8 cellular contexts compared by ENCODE assay signal in genomic region chr11:119422505-119423416, GRCh38. TPM values are rescaled to one million over a fixed set of nuclear protein-coding genes. Genes with fewer than 3 reads are reported as not detected.
A peak's percentile ranks its signal among the peaks of the same experiment; 100 is the strongest.
DNase-seq lines count a peak whose midpoint lies in the region; TF ChIP-seq lines count a peak whose summit lies in the region.

TSS of gene THY1 (minus strand) at chr11:119423172. CDS start at chr11:119420905, 2,267 bp downstream.

- no peaks in the 10 kb centered on the region for H3K9me3 ChIP-seq in smooth muscle cell (replicated peaks; ENCODE audit: low read depth)

- H3K4me1 ChIP-seq in smooth muscle cell (ENCODE audit: low read depth), result peaks cover 12% of the 10 kb centered on the region

- peak; percentile 16 for DNase-seq in stimulated activated CD4-positive, alpha-beta T cell treated with anti-CD3 and anti-CD28 coated beads, Interleukin-15, amount 100 ng/mL, for 24 hours
- DNase-seq in stimulated activated CD4-positive, alpha-beta T cell treated with anti-CD3 and anti-CD28 coated beads, Interleukin-4, amount 100 ng/mL, for 1 hour, result no peak
- DNase-seq in amniotic stem cell (lab: John Stamatoyannopoulos, UW) (peak; percentile 56), iPS-NIHi11 (ENCODE audit: low spot score) (peak; percentile 95), smooth muscle cell (lab: John Stamatoyannopoulos, UW; ENCODE audit: unreplicated experiment) (no peak), NCI-H345 treated with DMSO at 0.1 percent for 48 hours (lab: John Stamatoyannopoulos, UW; ENCODE audit: unreplicated experiment) (no peak), GM10248 (ENCODE audit: extremely low spot score) (no peak), GM10266 (ENCODE audit: extremely low spot score) (no peak)

- no peaks in the 10 kb centered on the region for H3K27me3 ChIP-seq in smooth muscle cell (ENCODE audit: low read depth)

- H3K9ac ChIP-seq in smooth muscle cell (ENCODE audit: low read depth), result peak within 1 kb of the TSS; percentile 68

- H3K4me3 ChIP-seq in smooth muscle cell, result peak within 1 kb of the TSS; percentile 54

- POLR2A ChIA-PET in GM10248 (lab: Yijun Ruan, JAX), result no interaction called here

- WGBS in smooth muscle cell (ENCODE audit: low lambda C conversion rate), result 1% methylated on average over 41 of the region's 60 CpGs

- H3K36me3 ChIP-seq in smooth muscle cell (ENCODE audit: low read depth), result no peaks in the 10 kb centered on the region

- H3K4me2 ChIP-seq in smooth muscle cell, result peak within 1 kb of the TSS; percentile 98

- CTCF ChIA-PET in GM10248 (lab: Yijun Ruan, JAX), result interaction anchor here (1.2 to 1.4 kb wide), 2 partner anchors 13 to 52 kb away, joined by 3 read pairs; no protein-coding TSS in a partner anchor

- TF ChIP-seq CTCF in smooth muscle cell (IDR thresholded peaks at IDR 0.05; ENCODE audit: borderline replicate concordance, insufficient read depth, poor library complexity, severe bottlenecking) (no peak), GM10248 (IDR thresholded peaks at IDR 0.05; ENCODE audit: control extremely low read depth, extremely low read depth, low read depth, missing control alignments) (no peak), GM10266 (IDR thresholded peaks at IDR 0.05; ENCODE audit: control insufficient read depth, insufficient read depth, low read depth, missing control alignments) (no peak)

- H2AFZ ChIP-seq in smooth muscle cell (ENCODE audit: low read depth), result peak within 1 kb of the TSS; percentile 53

- peaks cover 5% of the 10 kb centered on the region for H3F3A ChIP-seq in smooth muscle cell (ENCODE audit: low read depth)

- H3K79me2 ChIP-seq in smooth muscle cell (ENCODE audit: low read depth), result peaks cover 29% of the 10 kb centered on the region

- H4K20me1 ChIP-seq in smooth muscle cell (ENCODE audit: low read depth), result peaks cover 30% of the 10 kb centered on the region

- peak within 1 kb of the TSS; percentile 29 for H3K27ac ChIP-seq in smooth muscle cell (ENCODE audit: low read depth)

RNA-seq across cellular contexts. Expression of gene THY1, which starts in this region (rescaled TPM):
- total RNA-seq in smooth muscle cell, result 266 and 297 TPM in 2 replicates
- 411 and 614 TPM in 2 replicates for polyA plus RNA-seq in smooth muscle cell

Comparison
In these comparisons a context has a peak if more than half of its experiments do, and no peak if none do; other contexts are left out.
1. DNase-seq: peak in stimulated activated CD4-positive, alpha-beta T cell treated with anti-CD3 and anti-CD28 coated beads, Interleukin-15, amount 100 ng/mL, for 24 hours (single experiment), amniotic stem cell (single experiment) and iPS-NIHi11 (single experiment); none in stimulated activated CD4-positive, alpha-beta T cell treated with anti-CD3 and anti-CD28 coated beads, Interleukin-4, amount 100 ng/mL, for 1 hour (single experiment), smooth muscle cell (single experiment), NCI-H345 treated with DMSO at 0.1 percent for 48 hours (single experiment), GM10248 (single experiment) and GM10266 (single experiment).